ENCODE assay signal across 40 cellular contexts in the genomic region with DNA sequence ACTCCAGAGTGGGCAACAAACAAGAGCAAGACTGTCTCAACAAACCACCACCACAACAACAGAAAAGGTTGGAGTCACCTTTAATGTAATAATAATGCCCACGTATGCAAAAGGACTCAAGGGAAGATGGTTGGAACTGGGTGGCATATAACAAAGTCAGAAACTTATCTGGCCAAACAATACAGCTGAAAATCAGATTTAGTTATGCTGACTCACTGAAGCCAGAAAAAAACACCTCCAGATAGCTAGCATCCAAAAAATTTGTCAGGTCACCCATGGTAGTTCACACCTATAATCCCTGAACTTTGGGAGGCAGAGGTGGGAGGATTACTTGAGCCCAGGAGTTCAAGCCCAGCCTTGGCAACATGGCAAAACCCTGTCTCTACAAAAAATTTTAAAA. TPM values are rescaled to one million over a fixed set of nuclear protein-coding genes. Genes with fewer than 3 reads are reported as not detected.
"Had no signal": no experiment of that assay in that cellular context is flagged by ENCODE, and none has a peak within 500 bp of the region (broad histone marks: within the 10 kb centered on the region; RNA-seq: fewer than 3 reads in every experiment).

No MANE protein-coding gene starts in this region.

- H3K4me3 ChIP-seq: coronary artery, esophagus squamous epithelium had no signal

- H3K27me3 Mint-ChIP-seq: activated CD4-positive, alpha-beta memory T cell treated with anti-CD3 and anti-CD28 coated beads for 36 hours; activated CD4-positive, alpha-beta T cell treated with anti-CD3 and anti-CD28 coated beads for 36 hours; activated CD4-positive, alpha-beta T cell treated with anti-CD3 and anti-CD28 coated beads, Interleukin-2, amount 10 ng/mL, durations not matched to agents 24 days and 14 days; activated CD8-positive, alpha-beta memory T cell treated with anti-CD3 and anti-CD28 coated beads, Interleukin-2, amount 10 ng/mL, durations not matched to agents 7 days and 5 days; activated naive CD8-positive, alpha-beta T cell; activated T-helper 17 cell treated with anti-CD3 and anti-CD28 coated beads, Interleukin-2, amount 50 U/mL, for 72 hours; central memory CD8-positive, alpha-beta T cell; effector memory CD8-positive, alpha-beta T cell; T-helper 17 cell had no signal

- H3K9me3 Mint-ChIP-seq: activated CD4-positive, alpha-beta memory T cell treated with anti-CD3 and anti-CD28 coated beads for 36 hours; activated CD4-positive, alpha-beta T cell treated with anti-CD3 and anti-CD28 coated beads, Interleukin-2, amount 10 ng/mL, durations not matched to agents 24 days and 14 days; activated T-cell treated with anti-CD3 and anti-CD28 coated beads, Interleukin-2, amount 50 U/mL, for 4 hours; activated T-helper 17 cell treated with anti-CD3 and anti-CD28 coated beads, Interleukin-2, amount 50 U/mL, for 72 hours; central memory CD8-positive, alpha-beta T cell; effector memory CD8-positive, alpha-beta T cell; T-helper 2 cell treated with Interferon-gamma antibody and Interleukin-4, amounts not matched to agents 5 μg/mL and 100 μg/mL, for 36 hours had no signal

- H3K27me3 ChIP-seq: brain microvascular endothelial cell, esophagus squamous epithelium had no signal

- H3K4me3 Mint-ChIP-seq: activated CD4-positive, alpha-beta memory T cell treated with anti-CD3 and anti-CD28 coated beads for 36 hours; activated CD4-positive, alpha-beta T cell treated with anti-CD3 and anti-CD28 coated beads for 36 hours; activated CD4-positive, alpha-beta T cell treated with anti-CD3 and anti-CD28 coated beads, Interleukin-2, amount 10 ng/mL, durations not matched to agents 24 days and 14 days; activated CD8-positive, alpha-beta memory T cell treated with anti-CD3 and anti-CD28 coated beads, Interleukin-2, amount 10 ng/mL, durations not matched to agents 7 days and 5 days; activated CD8-positive, alpha-beta T cell treated with anti-CD3 and anti-CD28 coated beads, Interleukin-2, amount 10 ng/mL, durations not matched to agents 7 days and 5 days; activated naive CD8-positive, alpha-beta T cell; activated T-cell treated with anti-CD3 and anti-CD28 coated beads, Interleukin-2, amount 50 U/mL, for 4 hours; activated T-helper 17 cell treated with anti-CD3 and anti-CD28 coated beads, Interleukin-2, amount 50 U/mL, for 72 hours; central memory CD8-positive, alpha-beta T cell; effector memory CD8-positive, alpha-beta T cell; T-helper 17 cell; T-helper 2 cell treated with Interferon-gamma antibody and Interleukin-4, amounts not matched to agents 5 μg/mL and 100 μg/mL, for 36 hours had no signal

- H3K9me3 ChIP-seq: esophagus squamous epithelium had no signal

- H3K27ac Mint-ChIP-seq: activated CD4-positive, alpha-beta memory T cell treated with anti-CD3 and anti-CD28 coated beads for 36 hours; activated CD4-positive, alpha-beta T cell treated with anti-CD3 and anti-CD28 coated beads, Interleukin-2, amount 10 ng/mL, durations not matched to agents 24 days and 14 days; activated CD8-positive, alpha-beta memory T cell treated with anti-CD3 and anti-CD28 coated beads, Interleukin-2, amount 10 ng/mL, durations not matched to agents 7 days and 5 days; activated CD8-positive, alpha-beta T cell treated with anti-CD3 and anti-CD28 coated beads, Interleukin-2, amount 10 ng/mL, durations not matched to agents 7 days and 5 days; activated naive CD8-positive, alpha-beta T cell; activated T-helper 17 cell treated with anti-CD3 and anti-CD28 coated beads, Interleukin-2, amount 50 U/mL, for 72 hours; effector memory CD8-positive, alpha-beta T cell; T-helper 17 cell; T-helper 2 cell treated with Interferon-gamma antibody and Interleukin-4, amounts not matched to agents 5 μg/mL and 100 μg/mL, for 36 hours had no signal

- H3K27ac ChIP-seq: brain microvascular endothelial cell, coronary artery, esophagus squamous epithelium, WERI-Rb-1 had no signal

- DNase-seq: activated CD4-positive, alpha-beta memory T cell treated with anti-CD3 and anti-CD28 coated beads for 36 hours; activated CD4-positive, alpha-beta T cell treated with anti-CD3 and anti-CD28 coated beads for 36 hours; activated CD4-positive, alpha-beta T cell treated with anti-CD3 and anti-CD28 coated beads, Interleukin-2, amount 10 ng/mL, durations not matched to agents 24 days and 14 days; activated CD4-positive, CD25-positive, alpha-beta regulatory T cell; activated CD4-positive, CD25-positive, alpha-beta regulatory T cell treated with anti-CD3 and anti-CD28 coated beads, Interleukin-2, amount 50 U/mL, for 72 hours; activated CD8-positive, alpha-beta memory T cell treated with anti-CD3 and anti-CD28 coated beads, Interleukin-2, amount 10 ng/mL, durations not matched to agents 7 days and 5 days; activated CD8-positive, alpha-beta memory T cell treated with anti-CD3 and anti-CD28 coated beads, Interleukin-2, amount 50 U/mL, for 4 hours; activated CD8-positive, alpha-beta T cell treated with anti-CD3 and anti-CD28 coated beads, Interleukin-2, amount 10 ng/mL, durations not matched to agents 7 days and 5 days; activated effector memory CD4-positive, alpha-beta T cell treated with Interleukin-2 at 50 U/mL for 16 hours; activated gamma-delta T cell treated with Interleukin-2 at 50 U/mL for 16 hours; activated naive CD4-positive, alpha-beta T cell treated with anti-CD3 and anti-CD28 coated beads, Interleukin-2, amount 50 U/mL, for 16 hours; activated naive CD4-positive, alpha-beta T cell treated with Interleukin-2 at 50 U/mL for 16 hours; activated T-cell treated with anti-CD3 and anti-CD28 coated beads, Interleukin-2, amount 50 U/mL, for 4 hours; amniotic stem cell; anterior cingulate cortex; brain microvascular endothelial cell; dermis blood vessel endothelial cell; effector CD4-positive, alpha-beta T cell; effector memory CD8-positive, alpha-beta T cell; esophagus squamous epithelium; head of caudate nucleus; T-helper 1 cell; T-helper 17 cell; T1000; WERI-Rb-1 had no signal

- ATAC-seq: activated CD4-positive, alpha-beta T cell treated with anti-CD3 and anti-CD28 coated beads for 36 hours; activated CD8-positive, alpha-beta memory T cell treated with anti-CD3 and anti-CD28 coated beads, Interleukin-2, amount 10 ng/mL, durations not matched to agents 7 days and 5 days; activated CD8-positive, alpha-beta T cell treated with anti-CD3 and anti-CD28 coated beads, Interleukin-2, amount 10 ng/mL, durations not matched to agents 7 days and 5 days; activated T-cell treated with anti-CD3 and anti-CD28 coated beads, Interleukin-2, amount 50 U/mL, for 4 hours; activated T-helper 17 cell treated with anti-CD3 and anti-CD28 coated beads, Interleukin-2, amount 50 U/mL, for 72 hours; effector memory CD8-positive, alpha-beta T cell; T-helper 17 cell had no signal

- H3K4me1 Mint-ChIP-seq: activated CD8-positive, alpha-beta memory T cell treated with anti-CD3 and anti-CD28 coated beads, Interleukin-2, amount 10 ng/mL, durations not matched to agents 7 days and 5 days; central memory CD8-positive, alpha-beta T cell; T-helper 17 cell had no signal

RNA-seq across cellular contexts. Expression of a gene that starts 49.5 kb away (rescaled TPM):
- total RNA-seq: activated CD4-positive, alpha-beta memory T cell treated with anti-CD3 and anti-CD28 coated beads for 36 hours; activated CD4-positive, alpha-beta T cell treated with anti-CD3 and anti-CD28 coated beads for 36 hours; activated CD4-positive, alpha-beta T cell treated with anti-CD3 and anti-CD28 coated beads, Interleukin-2, amount 10 ng/mL, durations not matched to agents 24 days and 14 days; activated CD8-positive, alpha-beta memory T cell treated with anti-CD3 and anti-CD28 coated beads for 36 hours; activated CD8-positive, alpha-beta memory T cell treated with anti-CD3 and anti-CD28 coated beads, Interleukin-2, amount 10 ng/mL, durations not matched to agents 7 days and 5 days; activated CD8-positive, alpha-beta T cell treated with anti-CD3 and anti-CD28 coated beads, Interleukin-2, amount 10 ng/mL, durations not matched to agents 7 days and 5 days; activated T-cell treated with anti-CD3 and anti-CD28 coated beads, Interleukin-2, amount 50 U/mL, for 4 hours; activated T-helper 17 cell treated with anti-CD3 and anti-CD28 coated beads, Interleukin-2, amount 50 U/mL, for 72 hours; astrocyte; bronchial epithelial cell; cardiac septum; cerebellum; dermis blood vessel endothelial cell; esophagus squamous epithelium; fibroblast of lung; fibroblast of villous mesenchyme; frontal cortex; T-helper 17 cell had no signal
- polyA plus RNA-seq: adipose tissue, esophagus, fibroblast of lung had no signal
